ENCODE assay signal across 30 cellular contexts in the genomic region with DNA sequence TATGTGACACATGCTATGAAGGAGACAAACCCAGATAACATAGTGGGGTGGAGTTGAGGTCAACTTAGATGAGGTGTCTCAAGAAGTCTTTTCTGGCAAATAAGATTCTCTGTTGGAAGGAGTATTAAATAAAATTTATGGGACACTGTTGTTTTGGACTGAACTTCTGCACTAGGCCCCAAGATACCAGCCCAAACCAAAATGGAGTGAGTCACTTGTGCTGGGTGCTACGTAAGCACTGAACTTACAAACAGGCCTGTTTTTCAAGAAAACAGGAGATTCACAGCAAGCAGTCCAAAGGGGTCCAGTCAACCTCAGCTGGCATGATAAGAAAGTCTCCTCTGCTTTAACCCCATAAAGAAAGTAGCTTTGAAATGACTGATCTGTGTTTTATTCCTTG. TPM values are rescaled to one million over a fixed set of nuclear protein-coding genes. Genes with fewer than 3 reads are reported as not detected.
"Had no signal": no experiment of that assay in that cellular context is flagged by ENCODE, and none has a peak within 500 bp of the region (broad histone marks: within the 10 kb centered on the region; RNA-seq: fewer than 3 reads in every experiment).

No MANE protein-coding gene starts in this region.

- H3K4me1 ChIP-seq: body of pancreas, esophagus muscularis mucosa had no signal

- ATAC-seq: activated CD4-positive, CD25-positive, alpha-beta regulatory T cell treated with anti-CD3 and anti-CD28 coated beads, Interleukin-2, amount 50 U/mL, for 24 hours; activated CD8-positive, alpha-beta T cell treated with anti-CD3 and anti-CD28 coated beads for 36 hours; activated T-cell treated with anti-CD3 and anti-CD28 coated beads, Interleukin-2, amount 50 U/mL, for 4 hours; activated T-helper 17 cell treated with anti-CD3 and anti-CD28 coated beads, Interleukin-2, amount 50 U/mL, for 72 hours; body of pancreas; effector memory CD8-positive, alpha-beta T cell; T-helper 17 cell had no signal

- H3K9me3 ChIP-seq: body of pancreas, esophagus muscularis mucosa had no signal

- H3K27me3 ChIP-seq: body of pancreas, esophagus muscularis mucosa had no signal

- H3K4me3 ChIP-seq: body of pancreas, esophagus muscularis mucosa had no signal

- DNase-seq: activated B cell treated with CpG ODN at 0.5 μM for 24 hours; activated CD4-positive, alpha-beta T cell treated with anti-CD3 and anti-CD28 coated beads for 48 hours; activated CD4-positive, alpha-beta T cell treated with anti-CD3 and anti-CD28 coated beads, Interleukin-2, amount 50 U/mL, for 1 hour; activated CD4-positive, alpha-beta T cell treated with anti-CD3 and anti-CD28 coated beads, Interleukin-2, amount 50 U/mL, for 48 hours; activated CD8-positive, alpha-beta memory T cell treated with anti-CD3 and anti-CD28 coated beads for 24 hours; activated CD8-positive, alpha-beta T cell treated with anti-CD3 and anti-CD28 coated beads for 36 hours; activated effector memory CD4-positive, alpha-beta T cell treated with Interleukin-2 at 50 U/mL for 16 hours; activated gamma-delta T cell treated with Interleukin-2 at 50 U/mL for 16 hours; activated naive CD4-positive, alpha-beta T cell treated with anti-CD3 and anti-CD28 coated beads, Interleukin-2, amount 50 U/mL, for 16 hours; activated naive CD4-positive, alpha-beta T cell treated with Interleukin-2 at 50 U/mL for 16 hours; activated T-cell treated with anti-CD3 and anti-CD28 coated beads, Interleukin-2, amount 50 U/mL, for 4 hours; amygdala; aorta; body of pancreas; caudate nucleus; cortex of kidney; dermis blood vessel endothelial cell; effector CD4-positive, alpha-beta T cell; effector memory CD8-positive, alpha-beta T cell; erythroblast; foreskin fibroblast; head of caudate nucleus; T-helper 1 cell; T-helper 17 cell; T1000; WERI-Rb-1 had no signal

- H3K27ac ChIP-seq: body of pancreas, esophagus muscularis mucosa, WERI-Rb-1 had no signal

- H3K36me3 ChIP-seq: esophagus muscularis mucosa had no signal

RNA-seq across cellular contexts. Expression of a gene that starts 18.6 kb away (rescaled TPM):
- total RNA-seq: activated B cell treated with CpG ODN at 0.5 μM for 24 hours; activated CD8-positive, alpha-beta T cell treated with anti-CD3 and anti-CD28 coated beads for 36 hours; activated T-cell treated with anti-CD3 and anti-CD28 coated beads, Interleukin-2, amount 50 U/mL, for 4 hours; activated T-helper 17 cell treated with anti-CD3 and anti-CD28 coated beads, Interleukin-2, amount 50 U/mL, for 72 hours; dermis blood vessel endothelial cell; T-helper 17 cell had no signal

RNA-seq across cellular contexts. Expression of a gene that starts 21.9 kb away (rescaled TPM):
- total RNA-seq: activated B cell treated with CpG ODN at 0.5 μM for 24 hours; activated CD8-positive, alpha-beta T cell treated with anti-CD3 and anti-CD28 coated beads for 36 hours; activated T-cell treated with anti-CD3 and anti-CD28 coated beads, Interleukin-2, amount 50 U/mL, for 4 hours; activated T-helper 17 cell treated with anti-CD3 and anti-CD28 coated beads, Interleukin-2, amount 50 U/mL, for 72 hours; chondrocyte; dermis blood vessel endothelial cell; esophagus muscularis mucosa; T-helper 17 cell had no signal
- polyA plus RNA-seq: aorta had no signal
